ENCODE assay signal across 27 cellular contexts in the genomic region with DNA sequence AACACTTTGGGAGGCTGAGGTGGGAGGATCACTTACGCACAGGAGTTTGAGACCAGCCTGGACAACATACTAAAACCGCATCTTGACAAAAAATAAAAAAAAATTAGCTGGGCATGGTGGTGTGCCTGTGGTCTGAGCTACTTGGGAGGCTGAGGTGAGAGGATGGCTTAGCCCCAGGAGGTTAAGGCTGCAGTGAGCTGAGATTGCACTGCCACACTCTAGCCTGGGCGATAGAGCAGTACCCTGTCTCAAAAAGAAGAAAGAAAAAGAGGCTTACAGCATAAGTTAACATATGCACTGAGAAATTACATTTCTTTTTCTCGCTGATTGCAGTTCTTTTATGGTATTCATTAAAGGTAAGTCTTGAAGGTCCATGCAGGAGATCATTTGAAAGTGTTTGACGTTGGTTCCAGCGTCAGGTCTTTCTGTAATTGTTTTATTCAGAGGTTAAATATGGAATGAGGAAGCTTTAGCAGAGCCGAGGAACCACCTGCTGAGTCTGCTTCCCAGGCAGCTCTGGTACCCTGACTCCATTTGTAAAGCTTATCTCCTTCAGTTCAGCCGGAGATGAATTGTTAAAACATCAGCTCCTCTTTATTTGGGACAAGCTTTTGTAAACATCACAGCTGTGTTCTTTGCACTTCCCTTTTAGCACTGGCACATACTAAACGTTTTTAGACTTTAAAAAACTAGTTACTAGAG.
"Had no signal": no experiment of that assay in that cellular context is flagged by ENCODE, and none has a peak within 500 bp of the region (broad histone marks: within the 10 kb centered on the region; RNA-seq: fewer than 3 reads in every experiment).

No MANE protein-coding gene starts in this region.

- H3K27me3 ChIP-seq: left lung, sigmoid colon, uterus had no signal

- ATAC-seq: esophagus mucosa; left lung; naive thymus-derived CD4-positive, alpha-beta T cell; stimulated activated effector memory CD8-positive, alpha-beta T cell treated with anti-CD3 and anti-CD28 coated beads, Interleukin-12 subunit alpha, Interleukin-12 subunit beta, amount 100 ng/mL, for 72 hours had no signal

- H3K4me3 ChIP-seq: left lung, lung, psoas muscle, sigmoid colon, thoracic aorta, uterus had no signal

- DNase-seq: activated CD4-positive, alpha-beta T cell treated with anti-CD3 and anti-CD28 coated beads for 4 hours; activated CD4-positive, alpha-beta T cell treated with anti-CD3 and anti-CD28 coated beads, Interleukin-2, amount 50 U/mL, for 4 hours; activated CD4-positive, CD25-positive, alpha-beta regulatory T cell; activated effector memory CD4-positive, alpha-beta T cell treated with Interleukin-2 at 50 U/mL for 16 hours; activated naive CD4-positive, alpha-beta T cell treated with Interleukin-2 at 50 U/mL for 16 hours; anterior cingulate cortex; effector memory CD4-positive, alpha-beta T cell; foreskin fibroblast; head of caudate nucleus; hippocampal formation; left lung; naive thymus-derived CD4-positive, alpha-beta T cell; occipital lobe; psoas muscle; sigmoid colon; small intestine; stimulated activated CD4-positive, alpha-beta T cell treated with anti-CD3 and anti-CD28 coated beads, Interleukin-4, amount 100 ng/mL, for 24 hours; T-helper 2 cell; trophoblast cell; uterus had no signal

- H3K9me3 ChIP-seq: left lung, psoas muscle, sigmoid colon, thoracic aorta, uterus had no signal

- H3K36me3 ChIP-seq: uterus had no signal

- H3K4me1 Mint-ChIP-seq: stimulated activated effector memory CD8-positive, alpha-beta T cell treated with anti-CD3 and anti-CD28 coated beads, Interleukin-12 subunit alpha, Interleukin-12 subunit beta, amount 100 ng/mL, for 72 hours had no signal

- H3K4me3 Mint-ChIP-seq: activated naive CD8-positive, alpha-beta T cell; central memory CD8-positive, alpha-beta T cell; naive thymus-derived CD4-positive, alpha-beta T cell; stimulated activated effector memory CD8-positive, alpha-beta T cell treated with anti-CD3 and anti-CD28 coated beads, Interleukin-12 subunit alpha, Interleukin-12 subunit beta, amount 100 ng/mL, for 72 hours; stimulated activated naive CD8-positive, alpha-beta T cell treated with anti-CD3 and anti-CD28 coated beads, Interleukin-15, Interleukin-2, amounts not matched to agents 100 ng/mL and 50 ng/mL, for 24 hours had no signal

- H3K27ac Mint-ChIP-seq: activated naive CD8-positive, alpha-beta T cell; naive thymus-derived CD4-positive, alpha-beta T cell; stimulated activated effector memory CD8-positive, alpha-beta T cell treated with anti-CD3 and anti-CD28 coated beads, Interleukin-12 subunit alpha, Interleukin-12 subunit beta, amount 100 ng/mL, for 72 hours; stimulated activated naive CD8-positive, alpha-beta T cell treated with anti-CD3 and anti-CD28 coated beads, Interleukin-15, Interleukin-2, amounts not matched to agents 100 ng/mL and 50 ng/mL, for 24 hours had no signal

- H3K27me3 Mint-ChIP-seq: activated naive CD8-positive, alpha-beta T cell; central memory CD8-positive, alpha-beta T cell; naive thymus-derived CD4-positive, alpha-beta T cell; stimulated activated naive CD8-positive, alpha-beta T cell treated with anti-CD3 and anti-CD28 coated beads, Interleukin-15, Interleukin-2, amounts not matched to agents 100 ng/mL and 50 ng/mL, for 24 hours had no signal

- H3K9me3 Mint-ChIP-seq: central memory CD8-positive, alpha-beta T cell; naive thymus-derived CD4-positive, alpha-beta T cell; stimulated activated effector memory CD8-positive, alpha-beta T cell treated with anti-CD3 and anti-CD28 coated beads, Interleukin-12 subunit alpha, Interleukin-12 subunit beta, amount 100 ng/mL, for 72 hours; stimulated activated naive CD8-positive, alpha-beta T cell treated with anti-CD3 and anti-CD28 coated beads, Interleukin-15, Interleukin-2, amounts not matched to agents 100 ng/mL and 50 ng/mL, for 24 hours had no signal
